In genomic region chr1:8974551-8974950, GRCh38 we compare ENCODE assay signal across 18 cellular contexts. TPM values are rescaled to one million over a fixed set of nuclear protein-coding genes. Genes with fewer than 3 reads are reported as not detected.
A peak's percentile ranks its signal among the peaks of the same experiment; 100 is the strongest.
DNase-seq lines count a peak whose midpoint lies in the region; ATAC-seq and TF ChIP-seq lines count a peak whose summit lies in the region.
"Had no signal": no experiment of that assay in that cellular context is flagged by ENCODE, and none has a peak within 500 bp of the region (broad histone marks: within the 10 kb centered on the region; RNA-seq: fewer than 3 reads in every experiment).

No MANE protein-coding gene starts in this region.

- no peak overlapping the region for H3K4me3 Mint-ChIP-seq in activated CD4-positive, alpha-beta T cell treated with anti-CD3 and anti-CD28 coated beads, Interleukin-2, amount 10 ng/mL, durations not matched to agents 24 days and 14 days
- H3K4me3 Mint-ChIP-seq: CD4-positive, alpha-beta T cell; GM23338; IgD-negative memory B cell had no signal

- in situ Hi-C loops in brain microvascular endothelial cell (cut with HindIII; ENCODE audit: low pct_ligation_motif_present, low sequenced_read_pairs), result no loop called here

- H3K27ac Mint-ChIP-seq in activated CD4-positive, alpha-beta T cell treated with anti-CD3 and anti-CD28 coated beads, Interleukin-2, amount 10 ng/mL, durations not matched to agents 24 days and 14 days, result peak overlapping the region; percentile 5
- H3K27ac Mint-ChIP-seq: CD4-positive, alpha-beta T cell; GM23338; IgD-negative memory B cell had no signal

- no peak overlapping the region for H3K4me3 ChIP-seq in brain microvascular endothelial cell (ENCODE audit: low read depth, low read length)
- no peak overlapping the region for H3K4me3 ChIP-seq in upper lobe of right lung
- H3K4me3 ChIP-seq: GM23338 had no signal

- H3K27me3 ChIP-seq in brain microvascular endothelial cell (replicated peaks), result no peaks in the 10 kb centered on the region
- H3K27me3 ChIP-seq in upper lobe of right lung, result no peaks in the 10 kb centered on the region

- no peaks in the 10 kb centered on the region for H3K27me3 Mint-ChIP-seq in activated CD4-positive, alpha-beta T cell treated with anti-CD3 and anti-CD28 coated beads, Interleukin-2, amount 10 ng/mL, durations not matched to agents 24 days and 14 days
- H3K27me3 Mint-ChIP-seq: CD4-positive, alpha-beta T cell had no signal

- intact Hi-C loops in activated CD4-positive, alpha-beta T cell treated with anti-CD3 and anti-CD28 coated beads, Interleukin-2, amount 10 ng/mL, durations not matched to agents 24 days and 14 days (cut with micrococcal nuclease), result loop anchor here (5.0 kb wide), 1 partner anchor 97 kb away; the partner anchor contains the start of gene ENO1
- intact Hi-C loops in upper lobe of right lung (cut with DNase I), result no loop called here

- H3K36me3 ChIP-seq in brain microvascular endothelial cell (replicated peaks), result no peaks in the 10 kb centered on the region
- no peaks in the 10 kb centered on the region for H3K36me3 ChIP-seq in upper lobe of right lung

- no peak for DNase-seq in activated CD4-positive, alpha-beta T cell treated with anti-CD3 and anti-CD28 coated beads, Interleukin-2, amount 10 ng/mL, durations not matched to agents 24 days and 14 days
- DNase-seq in activated CD4-positive, alpha-beta T cell treated with anti-CD3 and anti-CD28 coated beads, Interleukin-2, amount 50 U/mL, for 1 hour, result no peak
- DNase-seq in HK-2 (ENCODE audit: unreplicated experiment) (peak; percentile 30), brain microvascular endothelial cell (no peak), renal cortical epithelial cell (ENCODE audit: low read depth) (peak; percentile 56), NCI-H1048 (lab: John Stamatoyannopoulos, UW) (no peak), upper lobe of right lung (no peak)
- DNase-seq: AML-193; C1 segment of cervical spinal cord; CD4-positive, alpha-beta T cell; DMS79 treated with DMSO at 0.1 percent for 48 hours; H7 had no signal

- H3K4me1 ChIP-seq in upper lobe of right lung, result no peaks in the 10 kb centered on the region

- no peaks in the 10 kb centered on the region for H3K9me3 ChIP-seq in upper lobe of right lung

- ATAC-seq in upper lobe of right lung, result no peak
- ATAC-seq in GM21390 (IDR thresholded peaks at IDR 0.05; ENCODE audit: unreplicated experiment), result no peak
- ATAC-seq: GM23338 had no signal

- H3K9me3 Mint-ChIP-seq in activated CD4-positive, alpha-beta T cell treated with anti-CD3 and anti-CD28 coated beads, Interleukin-2, amount 10 ng/mL, durations not matched to agents 24 days and 14 days, result no peaks in the 10 kb centered on the region
- H3K9me3 Mint-ChIP-seq: CD4-positive, alpha-beta T cell; GM23338 had no signal

- no peak for TF ChIP-seq CTCF in brain microvascular endothelial cell (IDR thresholded peaks at IDR 0.05; ENCODE audit: low read depth, low read length, missing control alignments)
- no peak for TF ChIP-seq CTCF in upper lobe of right lung (IDR thresholded peaks at IDR 0.05)

- H3K4me1 Mint-ChIP-seq in activated CD4-positive, alpha-beta T cell treated with anti-CD3 and anti-CD28 coated beads, Interleukin-2, amount 10 ng/mL, durations not matched to agents 24 days and 14 days, result peaks cover 28% of the 10 kb centered on the region
- H3K4me1 Mint-ChIP-seq: GM23338 had no signal

- peaks cover 3% of the 10 kb centered on the region for H3K36me3 Mint-ChIP-seq in activated CD4-positive, alpha-beta T cell treated with anti-CD3 and anti-CD28 coated beads, Interleukin-2, amount 10 ng/mL, durations not matched to agents 24 days and 14 days (ENCODE audit: low read depth)

- H3K27ac ChIP-seq in brain microvascular endothelial cell (peak overlapping the region; percentile 74), upper lobe of right lung (no peak overlapping the region)
- H3K27ac ChIP-seq: 22Rv1 had no signal

RNA-seq across cellular contexts. Expression of gene CA6, which starts 28.9 kb away (rescaled TPM):
- 1.0 and 1.3 TPM in 2 replicates for total RNA-seq in activated CD4-positive, alpha-beta T cell treated with anti-CD3 and anti-CD28 coated beads, Interleukin-2, amount 10 ng/mL, durations not matched to agents 24 days and 14 days
- total RNA-seq in renal cortical epithelial cell (not detected in 2 replicates), upper lobe of right lung (not detected)
- total RNA-seq: A673, GM23338, H7, HT-29 had no signal

RNA-seq across cellular contexts. Expression of gene SLC2A7, which starts 51.7 kb away (rescaled TPM):
- not detected in 2 replicates for total RNA-seq in activated CD4-positive, alpha-beta T cell treated with anti-CD3 and anti-CD28 coated beads, Interleukin-2, amount 10 ng/mL, durations not matched to agents 24 days and 14 days
- not detected in 2 replicates for total RNA-seq in renal cortical epithelial cell
- not detected for total RNA-seq in upper lobe of right lung
- total RNA-seq: A673; CD4-positive, alpha-beta T cell; GM23338; H7; HT-29 had no signal

Comparison
In these comparisons a context has a peak if more than half of its experiments do, and no peak if none do; other contexts are left out.
1. DNase-seq: peak in HK-2 (single experiment) and renal cortical epithelial cell (single experiment); none in activated CD4-positive, alpha-beta T cell treated with anti-CD3 and anti-CD28 coated beads, Interleukin-2, amount 10 ng/mL, durations not matched to agents 24 days and 14 days (single experiment), activated CD4-positive, alpha-beta T cell treated with anti-CD3 and anti-CD28 coated beads, Interleukin-2, amount 50 U/mL, for 1 hour (single experiment), brain microvascular endothelial cell (single experiment), NCI-H1048 (single experiment) and upper lobe of right lung (single experiment).